10 cellular contexts compared by ENCODE assay signal in genomic region chr1:9821710-9822109, GRCh38. TPM values are rescaled to one million over a fixed set of nuclear protein-coding genes. Genes with fewer than 3 reads are reported as not detected.
DNase-seq lines count a peak whose midpoint lies in the region; ATAC-seq and TF ChIP-seq lines count a peak whose summit lies in the region.
"Had no signal": no experiment of that assay in that cellular context is flagged by ENCODE, and none has a peak within 500 bp of the region (broad histone marks: within the 10 kb centered on the region; RNA-seq: fewer than 3 reads in every experiment).

No MANE protein-coding gene starts in this region.

- H3K27ac Mint-ChIP-seq in central memory CD8-positive, alpha-beta T cell (ENCODE audit: low read depth), result no peak overlapping the region
- H3K27ac Mint-ChIP-seq in neural crest cell (ENCODE audit: unreplicated experiment), result no peak overlapping the region

- H3K36me3 ChIP-seq in GM06990 (ENCODE audit: control insufficient read depth, insufficient read depth, low read length) (no peaks in the 10 kb centered on the region), Loucy (ENCODE audit: insufficient read depth, low read length) (no peaks in the 10 kb centered on the region), upper lobe of left lung (no peaks in the 10 kb centered on the region)

- peak overlapping the region; percentile 88 for H3K4me2 ChIP-seq in Loucy (ENCODE audit: low read depth, low read length, poor library complexity, severe bottlenecking)

- peaks cover 38% of the 10 kb centered on the region for H3K4me1 Mint-ChIP-seq in central memory CD8-positive, alpha-beta T cell
- H3K4me1 Mint-ChIP-seq in neural crest cell, result peaks cover 39% of the 10 kb centered on the region

- H3F3A ChIP-seq in Loucy (ENCODE audit: low read depth), result peaks cover 11% of the 10 kb centered on the region; the same call in 1 of the 2 replicates

- TF ChIP-seq POLR2A in upper lobe of left lung (IDR thresholded peaks at IDR 0.05), result no peak

- H3K9me2 ChIP-seq in Loucy (replicated peaks; ENCODE audit: low read depth, low read length), result no peaks in the 10 kb centered on the region

- no peak overlapping the region for H3K27ac ChIP-seq in upper lobe of left lung
- H3K27ac ChIP-seq: testis had no signal

- TF ChIP-seq CTCF in GM06990 (IDR thresholded peaks at IDR 0.05; ENCODE audit: insufficient read depth, low read length, poor library complexity, severe bottlenecking) (no peak), Loucy (conservative IDR thresholded peaks at IDR 0.05; ENCODE audit: low read length) (no peak), neural crest cell (conservative IDR thresholded peaks at IDR 0.05) (no peak), upper lobe of left lung (IDR thresholded peaks at IDR 0.05) (no peak)

- H3K27me3 Mint-ChIP-seq in central memory CD8-positive, alpha-beta T cell, result no peaks in the 10 kb centered on the region
- H3K27me3 Mint-ChIP-seq in neural crest cell (ENCODE audit: low read depth), result peaks cover 16% of the 10 kb centered on the region

- H3K4me3 ChIP-seq in GM06990 (replicated peaks; ENCODE audit: low read depth, low read length), result peak overlapping the region; percentile 79
- peak overlapping the region; percentile 77 for H3K4me3 ChIP-seq in Loucy (ENCODE audit: low read length, poor library complexity, severe bottlenecking)
- no peak overlapping the region for H3K4me3 ChIP-seq in upper lobe of left lung

- no peaks in the 10 kb centered on the region for H3K27me3 ChIP-seq in GM06990 (replicated peaks; ENCODE audit: control insufficient read depth, insufficient read depth, low read length)
- H3K27me3 ChIP-seq in Loucy (ENCODE audit: insufficient read depth, low read length, poor library complexity, severe bottlenecking), result no peaks in the 10 kb centered on the region
- H3K27me3 ChIP-seq in upper lobe of left lung, result no peaks in the 10 kb centered on the region
- H3K27me3 ChIP-seq: testis had no signal

- 93 to 94% methylated on average over 4 of the region's 4 CpGs for WGBS in upper lobe of left lung, 2 donors

- H4K20me1 ChIP-seq in Loucy (ENCODE audit: insufficient read depth, low read length, poor library complexity, severe bottlenecking), result peaks cover 34% of the 10 kb centered on the region

- H3K4me3 Mint-ChIP-seq in central memory CD8-positive, alpha-beta T cell, result peak overlapping the region; percentile 89
- peak overlapping the region; percentile 92 for H3K4me3 Mint-ChIP-seq in neural crest cell

- peaks cover 49% of the 10 kb centered on the region for H3K4me1 ChIP-seq in Loucy (ENCODE audit: insufficient read depth, low read length, poor library complexity, severe bottlenecking)
- H3K4me1 ChIP-seq in upper lobe of left lung, result peaks cover 24 to 38% (median 29%) of the 10 kb centered on the region in 4 donors

- H3K79me2 ChIP-seq in Loucy (ENCODE audit: insufficient read depth, low read length), result peaks cover 65% of the 10 kb centered on the region

- H3K9me3 Mint-ChIP-seq in central memory CD8-positive, alpha-beta T cell, result no peaks in the 10 kb centered on the region
- no peaks in the 10 kb centered on the region for H3K9me3 Mint-ChIP-seq in neural crest cell

- ATAC-seq in central memory CD8-positive, alpha-beta T cell (replicated peaks; ENCODE audit: extremely low read depth, poor library complexity, severe bottlenecking), result no peak
- ATAC-seq in upper lobe of left lung (ENCODE audit: low FRiP score in 2 of 2), result no peak

- H2AFZ ChIP-seq in Loucy (ENCODE audit: low read length), result no peak overlapping the region

- H3K9me3 ChIP-seq in Loucy (ENCODE audit: insufficient read depth, low read depth, low read length) (no peaks in the 10 kb centered on the region), upper lobe of left lung (no peaks in the 10 kb centered on the region)
- H3K9me3 ChIP-seq: testis had no signal

- no peak for TF ChIP-seq EP300 in upper lobe of left lung (IDR thresholded peaks at IDR 0.05)

- H3K9ac ChIP-seq in Loucy (ENCODE audit: low read depth, low read length, poor library complexity, severe bottlenecking), result peak overlapping the region; percentile 83

- H3K36me3 Mint-ChIP-seq in central memory CD8-positive, alpha-beta T cell (ENCODE audit: insufficient read depth), result peaks cover 17% of the 10 kb centered on the region
- no peaks in the 10 kb centered on the region for H3K36me3 Mint-ChIP-seq in neural crest cell (ENCODE audit: low read depth)

- DNase-seq in GM06990 (ENCODE audit: extremely low read depth, insufficient read length) (no peak), neural crest cell (ENCODE audit: low read depth, low spot score) (no peak), upper lobe of left lung (no peak), SKM-1 (lab: John Stamatoyannopoulos, UW; ENCODE audit: unreplicated experiment) (no peak), NCI-H1092 (lab: John Stamatoyannopoulos, UW) (no peak)
- no peak for DNase-seq in central memory CD8-positive, alpha-beta T cell (ENCODE audit: low spot score in 2 of 2)
- DNase-seq: anterior cingulate cortex, midbrain, testis had no signal

RNA-seq across cellular contexts. Expression of gene CLSTN1, which starts 2.1 kb away (rescaled TPM):
- total RNA-seq in neural crest cell, result 133 and 136 TPM in 2 replicates
- total RNA-seq in upper lobe of left lung, result 10 to 100 TPM; 35.6 to 82.7 (median 59.5) TPM

Comparison
In these comparisons a context has a peak if more than half of its experiments do, and no peak if none do; other contexts are left out.
1. H3K4me3 ChIP-seq: peak in GM06990 (single experiment) and Loucy (single experiment); none in upper lobe of left lung (0 of 4).